In genomic region chr11:111702623-111703022, GRCh38 we compare ENCODE assay signal across 6 cellular contexts.
"Had no signal": no experiment of that assay in that cellular context is flagged by ENCODE, and none has a peak within 500 bp of the region (broad histone marks: within the 10 kb centered on the region; RNA-seq: fewer than 3 reads in every experiment).

No MANE protein-coding gene starts in this region.

- H3K4me3 Mint-ChIP-seq: GM23338, H9, IgD-negative memory B cell had no signal

- H3K27ac Mint-ChIP-seq: GM23338, H9, IgD-negative memory B cell had no signal

- H3K27me3 Mint-ChIP-seq: IgD-negative memory B cell had no signal

- H3K4me3 ChIP-seq: GM23338 had no signal

- H3K9me3 Mint-ChIP-seq: GM23338, H9, IgD-negative memory B cell had no signal

- DNase-seq: H9, HCEC 1CT, KBM-7 had no signal

- ATAC-seq: GM23338, HepG2 had no signal

- H3K4me1 Mint-ChIP-seq: IgD-negative memory B cell had no signal
